ENCODE assay signal across 16 cellular contexts in genomic region chr19:2249010-2249866, GRCh38. TPM values are rescaled to one million over a fixed set of nuclear protein-coding genes. Genes with fewer than 3 reads are reported as not detected.
DNase-seq lines count a peak whose midpoint lies in the region; ATAC-seq and TF ChIP-seq lines count a peak whose summit lies in the region.
"Had no signal": no experiment of that assay in that cellular context is flagged by ENCODE, and none has a peak within 500 bp of the region (broad histone marks: within the 10 kb centered on the region; RNA-seq: fewer than 3 reads in every experiment).

Gene AMH (plus strand): TSS chr19:2249323. CDS start chr19:2249333, 10 bp downstream.

- H3K4me1 Mint-ChIP-seq in CD8-positive, alpha-beta T cell (ENCODE audit: low read depth): peaks cover 8% of the 10 kb centered on the region
- H3K4me1 Mint-ChIP-seq in activated T-helper 17 cell treated with anti-CD3 and anti-CD28 coated beads, Interleukin-2, amount 50 U/mL, for 72 hours: no peaks in the 10 kb centered on the region
- H3K4me1 Mint-ChIP-seq in naive thymus-derived CD8-positive, alpha-beta T cell: peaks cover 2 to 17% (median 11%) of the 10 kb centered on the region in 4 donors

- peaks cover 31% of the 10 kb centered on the region for H3K36me3 ChIP-seq in CD8-positive, alpha-beta T cell (ENCODE audit: insufficient read depth, low read length)

- POLR2A ChIA-PET in CD8-positive, alpha-beta T cell (lab: Charles Lee): interaction anchor here (0.7 to 6.5 kb wide), 4 partner anchors 9 to 22 kb away, joined by 3 to 46 read pairs (median 24); no protein-coding TSS in a partner anchor
- POLR2A ChIA-PET in naive thymus-derived CD8-positive, alpha-beta T cell (lab: Charles Lee): interaction anchor here (0.6 to 15.8 kb wide), 7 partner anchors 9 to 53 kb away, joined by 3 to 370 read pairs (median 5); partner anchors contain the start of genes PLEKHJ1 and SF3A2

- no peak for TF ChIP-seq CTCF in CD8-positive, alpha-beta T cell (IDR thresholded peaks at IDR 0.05)

- peaks cover 32% of the 10 kb centered on the region for H3K4me1 ChIP-seq in CD8-positive, alpha-beta T cell (ENCODE audit: insufficient read depth, low read length)

- H3K36me3 Mint-ChIP-seq in CD8-positive, alpha-beta T cell: peaks cover 28% of the 10 kb centered on the region
- peaks cover 38% of the 10 kb centered on the region for H3K36me3 Mint-ChIP-seq in activated T-helper 17 cell treated with anti-CD3 and anti-CD28 coated beads, Interleukin-2, amount 50 U/mL, for 72 hours (ENCODE audit: low read depth)
- H3K36me3 Mint-ChIP-seq in naive thymus-derived CD8-positive, alpha-beta T cell: peaks cover 0 to 25% (median 7%) of the 10 kb centered on the region in 3 donors

- H3K9me3 Mint-ChIP-seq in CD8-positive, alpha-beta T cell: no peaks in the 10 kb centered on the region
- H3K9me3 Mint-ChIP-seq in activated T-helper 17 cell treated with anti-CD3 and anti-CD28 coated beads, Interleukin-2, amount 50 U/mL, for 72 hours: no peaks in the 10 kb centered on the region
- H3K9me3 Mint-ChIP-seq in naive thymus-derived CD8-positive, alpha-beta T cell: no peaks in the 10 kb centered on the region

- intact Hi-C loops in CD8-positive, alpha-beta T cell (cut with DNase I, micrococcal nuclease): no loop called here

- peaks cover 16% of the 10 kb centered on the region for H3K27me3 ChIP-seq in CD8-positive, alpha-beta T cell (ENCODE audit: insufficient read depth, low read length)

- H3K9me3 ChIP-seq in CD8-positive, alpha-beta T cell (ENCODE audit: low read length): no peaks in the 10 kb centered on the region
- H3K9me3 ChIP-seq: upper lobe of left lung had no signal

- no peak within 1 kb of the TSS for H3K27ac ChIP-seq in CD8-positive, alpha-beta T cell (ENCODE audit: low read depth, low read length)
- H3K27ac ChIP-seq: upper lobe of left lung had no signal

- no peak within 1 kb of the TSS for H3K27ac Mint-ChIP-seq in CD8-positive, alpha-beta T cell
- H3K27ac Mint-ChIP-seq in activated T-helper 17 cell treated with anti-CD3 and anti-CD28 coated beads, Interleukin-2, amount 50 U/mL, for 72 hours: no peak within 1 kb of the TSS
- H3K27ac Mint-ChIP-seq in naive thymus-derived CD8-positive, alpha-beta T cell: no peak within 1 kb of the TSS

- H3K27me3 Mint-ChIP-seq in CD8-positive, alpha-beta T cell (ENCODE audit: low read depth): no peaks in the 10 kb centered on the region
- no peaks in the 10 kb centered on the region for H3K27me3 Mint-ChIP-seq in activated T-helper 17 cell treated with anti-CD3 and anti-CD28 coated beads, Interleukin-2, amount 50 U/mL, for 72 hours
- H3K27me3 Mint-ChIP-seq in naive thymus-derived CD8-positive, alpha-beta T cell: peaks cover 0 to 4% (median 0%) of the 10 kb centered on the region in 5 donors

- peak; percentile 10 for TF ChIP-seq POLR2A in GM19193 (IDR thresholded peaks at IDR 0.05; ENCODE audit: extremely low read depth, insufficient read depth, insufficient read length)

- peak within 1 kb of the TSS; percentile 43 for H3K4me3 Mint-ChIP-seq in CD8-positive, alpha-beta T cell
- no peak within 1 kb of the TSS for H3K4me3 Mint-ChIP-seq in activated T-helper 17 cell treated with anti-CD3 and anti-CD28 coated beads, Interleukin-2, amount 50 U/mL, for 72 hours
- H3K4me3 Mint-ChIP-seq in naive thymus-derived CD8-positive, alpha-beta T cell: peak within 1 kb of the TSS in 7 of 10 donors; percentile 6 to 56 (median 26)

- CTCF ChIA-PET in CD8-positive, alpha-beta T cell (lab: Charles Lee): interaction anchor here (1.0 to 2.7 kb wide), 2 partner anchors 9 to 25 kb away, joined by 5 to 8 read pairs; no protein-coding TSS in a partner anchor

- ATAC-seq in CD8-positive, alpha-beta T cell: no peak
- peak; percentile 7 for ATAC-seq in activated T-helper 17 cell treated with anti-CD3 and anti-CD28 coated beads, Interleukin-2, amount 50 U/mL, for 72 hours (replicated peaks)
- ATAC-seq in naive thymus-derived CD8-positive, alpha-beta T cell: no peak
- ATAC-seq in GM18858 (IDR thresholded peaks at IDR 0.05; ENCODE audit: unreplicated experiment) (no peak), HG02884 (IDR thresholded peaks at IDR 0.05; ENCODE audit: unreplicated experiment) (no peak)

- no peak within 1 kb of the TSS for H3K4me3 ChIP-seq in CD8-positive, alpha-beta T cell (ENCODE audit: low read depth, low read length)

- peak in 1 of 7 experiments; percentile 21 for DNase-seq in CD8-positive, alpha-beta T cell
- DNase-seq in naive thymus-derived CD8-positive, alpha-beta T cell: no peak
- no peak for DNase-seq in kidney tubule cell (ENCODE audit: low spot score)
- DNase-seq: amniotic stem cell; cortex of kidney; Karpas-422; NCI-H187; NCI-H526 treated with DMSO at 0.1 percent for 48 hours; RPMI8226; stimulated activated CD4-positive, alpha-beta T cell treated with anti-CD3 and anti-CD28 coated beads, Interleukin-2, amount 100 ng/mL, for 24 hours; stimulated activated CD8-positive, alpha-beta memory T cell treated with anti-CD3 and anti-CD28 coated beads, Interleukin-4, amount 100 ng/mL, for 48 hours had no signal

RNA-seq across cellular contexts. Expression of gene AMH, which starts in this region (rescaled TPM):
- 1 to 10 TPM; 2.2 to 4.4 TPM for total RNA-seq in CD8-positive, alpha-beta T cell
- total RNA-seq in activated T-helper 17 cell treated with anti-CD3 and anti-CD28 coated beads, Interleukin-2, amount 50 U/mL, for 72 hours: 1 to 10 TPM; 2.0 to 6.1 TPM
- total RNA-seq in naive thymus-derived CD8-positive, alpha-beta T cell: 10 to 100 TPM; 13.6 to 14.0 TPM
- not detected for polyA plus RNA-seq in naive thymus-derived CD8-positive, alpha-beta T cell
